Comparison of ENCODE assay signal across 1 cellular context in the genomic region with DNA sequence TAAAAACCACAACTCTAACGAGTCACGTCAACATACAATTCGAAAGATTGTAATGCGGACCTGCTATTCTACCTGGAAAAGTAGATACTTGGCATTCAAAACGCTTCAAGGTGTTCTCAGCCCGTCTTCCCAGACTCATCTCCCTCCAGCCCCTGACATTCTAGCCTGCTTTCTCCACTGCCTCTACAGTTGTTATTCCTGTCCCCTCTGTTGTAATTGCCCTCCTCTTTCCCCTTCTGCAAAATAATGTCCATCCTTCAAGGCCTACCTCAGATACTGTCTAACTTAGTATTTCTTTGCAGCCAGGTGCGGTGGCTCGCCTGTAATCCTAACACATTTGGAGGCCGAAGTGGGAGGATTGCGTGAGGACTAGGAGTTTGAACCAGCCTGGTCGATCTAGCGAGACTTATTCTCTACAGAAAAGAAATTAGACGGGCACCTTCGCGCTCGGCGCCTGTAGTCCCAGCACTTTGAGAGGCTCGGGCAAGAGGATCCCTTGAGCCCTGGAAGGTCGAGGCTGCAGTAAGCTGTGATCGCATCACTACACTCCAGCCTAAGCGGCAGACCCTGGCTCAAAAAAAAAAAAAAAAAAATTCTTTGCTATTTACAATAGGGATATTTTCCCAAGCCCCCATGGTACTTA.
TF ChIP-seq lines count a peak whose summit lies in the region.

No MANE protein-coding gene starts in this region.

TF ChIP-seq in GM12878, 131 proteins besides CTCF, POLR2A, EP300 and RAD21:
- TF ChIP-seq ESRRA (IDR thresholded peaks at IDR 0.05; ENCODE audit: low read length): no peak
- TF ChIP-seq ZNF384 (IDR thresholded peaks at IDR 0.05; ENCODE audit: borderline replicate concordance, low read depth, low read length): no peak
- no peak for TF ChIP-seq MYB (IDR thresholded peaks at IDR 0.05; ENCODE audit: borderline replicate concordance, low read depth, low read length)
- no peak for TF ChIP-seq NBN (IDR thresholded peaks at IDR 0.05)
- no peak for TF ChIP-seq FOXM1 (IDR thresholded peaks at IDR 0.05; ENCODE audit: low read depth, low read length)
- no peak for TF ChIP-seq STAT3 (IDR thresholded peaks at IDR 0.05; ENCODE audit: low read depth, low read length)
- no peak for TF ChIP-seq MXI1 (IDR thresholded peaks at IDR 0.05; ENCODE audit: low read depth, low read length)
- TF ChIP-seq EGR1 (IDR thresholded peaks at IDR 0.05; ENCODE audit: borderline replicate concordance in 1 of 2, low read depth in 2 of 2, low read length in 2 of 2): no peak
- TF ChIP-seq, protein P1, sequence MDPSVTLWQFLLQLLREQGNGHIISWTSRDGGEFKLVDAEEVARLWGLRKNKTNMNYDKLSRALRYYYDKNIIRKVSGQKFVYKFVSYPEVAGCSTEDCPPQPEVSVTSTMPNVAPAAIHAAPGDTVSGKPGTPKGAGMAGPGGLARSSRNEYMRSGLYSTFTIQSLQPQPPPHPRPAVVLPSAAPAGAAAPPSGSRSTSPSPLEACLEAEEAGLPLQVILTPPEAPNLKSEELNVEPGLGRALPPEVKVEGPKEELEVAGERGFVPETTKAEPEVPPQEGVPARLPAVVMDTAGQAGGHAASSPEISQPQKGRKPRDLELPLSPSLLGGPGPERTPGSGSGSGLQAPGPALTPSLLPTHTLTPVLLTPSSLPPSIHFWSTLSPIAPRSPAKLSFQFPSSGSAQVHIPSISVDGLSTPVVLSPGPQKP (IDR thresholded peaks at IDR 0.05; ENCODE audit: low read depth, low read length): no peak
- no peak for TF ChIP-seq CREB1 (IDR thresholded peaks at IDR 0.05; ENCODE audit: low read depth)
- TF ChIP-seq, protein P2, sequence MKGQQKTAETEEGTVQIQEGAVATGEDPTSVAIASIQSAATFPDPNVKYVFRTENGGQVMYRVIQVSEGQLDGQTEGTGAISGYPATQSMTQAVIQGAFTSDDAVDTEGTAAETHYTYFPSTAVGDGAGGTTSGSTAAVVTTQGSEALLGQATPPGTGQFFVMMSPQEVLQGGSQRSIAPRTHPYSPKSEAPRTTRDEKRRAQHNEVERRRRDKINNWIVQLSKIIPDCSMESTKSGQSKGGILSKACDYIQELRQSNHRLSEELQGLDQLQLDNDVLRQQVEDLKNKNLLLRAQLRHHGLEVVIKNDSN (IDR thresholded peaks at IDR 0.05; ENCODE audit: borderline replicate concordance, extremely low read length, insufficient read depth, low read depth, low read length): no peak
- no peak for TF ChIP-seq ZNF274 (IDR thresholded peaks at IDR 0.05; ENCODE audit: insufficient read depth, insufficient read length)
- TF ChIP-seq SMAD5 (IDR thresholded peaks at IDR 0.05; ENCODE audit: low read depth): no peak
- no peak for TF ChIP-seq ZNF217 (IDR thresholded peaks at IDR 0.05)
- TF ChIP-seq, protein P3, sequence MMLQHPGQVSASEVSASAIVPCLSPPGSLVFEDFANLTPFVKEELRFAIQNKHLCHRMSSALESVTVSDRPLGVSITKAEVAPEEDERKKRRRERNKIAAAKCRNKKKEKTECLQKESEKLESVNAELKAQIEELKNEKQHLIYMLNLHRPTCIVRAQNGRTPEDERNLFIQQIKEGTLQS (IDR thresholded peaks at IDR 0.05; ENCODE audit: borderline replicate concordance, extremely low read depth, low read depth, low read length): no peak
- no peak for TF ChIP-seq NFXL1 (IDR thresholded peaks at IDR 0.05; ENCODE audit: borderline replicate concordance)
